Comparison of ENCODE assay signal across 15 cellular contexts in genomic region chr5:113181853-113182490, GRCh38.
"Had no signal": no experiment of that assay in that cellular context is flagged by ENCODE, and none has a peak within 500 bp of the region (broad histone marks: within the 10 kb centered on the region; RNA-seq: fewer than 3 reads in every experiment).

No MANE protein-coding gene starts in this region.

- H3K27me3 ChIP-seq: ascending aorta, gastrocnemius medialis, hepatocyte, stomach had no signal

- H3K36me3 Mint-ChIP-seq: activated naive CD4-positive, alpha-beta T cell treated with anti-CD3 and anti-CD28 coated beads, Interleukin-2, amount 50 U/mL, for 72 hours had no signal

- H3K9me3 ChIP-seq: ascending aorta, gastrocnemius medialis, stomach had no signal

- DNase-seq: activated CD4-positive, alpha-beta T cell treated with anti-CD3 and anti-CD28 coated beads for 48 hours; activated CD8-positive, alpha-beta memory T cell treated with anti-CD3 and anti-CD28 coated beads for 24 hours; activated effector memory CD4-positive, alpha-beta T cell treated with Interleukin-2 at 50 U/mL for 16 hours; effector CD4-positive, alpha-beta T cell; gastrocnemius medialis; left ventricle myocardium superior; mesenchymal stem cell; stimulated activated CD4-positive, alpha-beta T cell treated with anti-CD3 and anti-CD28 coated beads, Interleukin-4, amount 100 ng/mL, for 1 hour; stimulated activated CD8-positive, alpha-beta memory T cell treated with anti-CD3 and anti-CD28 coated beads, Interleukin-4, amount 100 ng/mL, for 48 hours; stomach; SW 1271 had no signal

- H2AFZ ChIP-seq: hepatocyte had no signal

- ATAC-seq: gastrocnemius medialis, left ventricle myocardium superior had no signal

- H3K27ac ChIP-seq: ascending aorta, gastrocnemius medialis, hepatocyte, stomach had no signal

- H3K27ac Mint-ChIP-seq: activated naive CD4-positive, alpha-beta T cell treated with anti-CD3 and anti-CD28 coated beads, Interleukin-2, amount 50 U/mL, for 72 hours; nephron had no signal

- H3K4me3 ChIP-seq: ascending aorta, gastrocnemius medialis, hepatocyte, stomach had no signal

- H3K4me2 ChIP-seq: hepatocyte had no signal

- H3K4me3 Mint-ChIP-seq: nephron had no signal

- H3K4me1 ChIP-seq: ascending aorta had no signal

- H3K9me3 Mint-ChIP-seq: activated naive CD4-positive, alpha-beta T cell treated with anti-CD3 and anti-CD28 coated beads, Interleukin-2, amount 50 U/mL, for 72 hours; nephron had no signal

- H3K36me3 ChIP-seq: ascending aorta, gastrocnemius medialis, stomach had no signal
